Comparison of ENCODE assay signal across 24 cellular contexts in the genomic region with DNA sequence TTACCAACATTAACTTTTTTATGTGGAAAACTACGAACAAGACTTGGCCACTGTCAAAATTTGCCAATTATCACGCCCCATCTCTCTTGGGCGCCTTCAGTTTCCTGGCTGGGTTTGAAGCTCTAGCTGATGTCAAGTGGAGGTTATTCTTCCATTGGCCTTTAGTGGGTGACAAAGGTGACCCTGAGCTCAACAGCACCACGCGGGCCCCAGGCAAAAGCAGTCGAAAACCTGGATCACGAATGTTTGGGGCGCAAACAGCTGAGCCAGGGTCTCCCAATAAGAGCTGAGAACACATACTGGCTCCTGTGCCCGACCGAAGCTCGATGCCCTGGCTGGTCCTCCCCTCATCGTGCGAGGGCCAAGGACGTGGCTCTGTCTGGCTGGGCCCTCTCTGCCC. TPM values are rescaled to one million over a fixed set of nuclear protein-coding genes. Genes with fewer than 3 reads are reported as not detected.
DNase-seq lines count a peak whose midpoint lies in the region; ATAC-seq and TF ChIP-seq lines count a peak whose summit lies in the region.
"Had no signal": no experiment of that assay in that cellular context is flagged by ENCODE, and none has a peak within 500 bp of the region (broad histone marks: within the 10 kb centered on the region; RNA-seq: fewer than 3 reads in every experiment).

No MANE protein-coding gene starts in this region.

- H3K9me3 Mint-ChIP-seq in endodermal cell = no peaks in the 10 kb centered on the region
- H3K9me3 Mint-ChIP-seq: activated naive CD4-positive, alpha-beta T cell treated with anti-CD3 and anti-CD28 coated beads, Interleukin-2, amount 10 ng/mL, durations not matched to agents 7 days and 5 days; activated T-helper 1 cell treated with anti-CD3 and anti-CD28 coated beads, Interleukin-12 subunit alpha, Interleukin-12 subunit beta, Interleukin-2, Interleukin-4 antibody, amounts not matched to agents 30 ng/mL and 10 ng/mL and 1 ng/mL, durations not matched to agents 14 hours and 24 hours and 36 hours had no signal

- H3K27ac ChIP-seq in MM.1S (ENCODE audit: low read length) = no peak overlapping the region
- peak overlapping the region; percentile 94 for H3K27ac ChIP-seq in endodermal cell (ENCODE audit: low read depth, low read length)
- H3K27ac ChIP-seq in psoas muscle = no peak overlapping the region
- H3K27ac ChIP-seq: breast epithelium, GM23248, heart right ventricle, transverse colon had no signal

- H3K27ac Mint-ChIP-seq in endodermal cell = no peak overlapping the region
- H3K27ac Mint-ChIP-seq: activated CD8-positive, alpha-beta memory T cell treated with anti-CD3 and anti-CD28 coated beads, Interleukin-2, amount 10 ng/mL, durations not matched to agents 7 days and 5 days; activated naive CD4-positive, alpha-beta T cell treated with anti-CD3 and anti-CD28 coated beads, Interleukin-2, amount 10 ng/mL, durations not matched to agents 7 days and 5 days; activated T-helper 1 cell treated with anti-CD3 and anti-CD28 coated beads, Interleukin-12 subunit alpha, Interleukin-12 subunit beta, Interleukin-2, Interleukin-4 antibody, amounts not matched to agents 30 ng/mL and 10 ng/mL and 1 ng/mL, durations not matched to agents 14 hours and 24 hours and 36 hours had no signal

- H3K4me1 ChIP-seq in MM.1S (ENCODE audit: low read length) (peaks cover 16% of the 10 kb centered on the region), endodermal cell (ENCODE audit: control insufficient read depth, insufficient read depth, low read length) (no peaks in the 10 kb centered on the region), psoas muscle (no peaks in the 10 kb centered on the region)
- H3K4me1 ChIP-seq: breast epithelium had no signal

- no peak overlapping the region for H3K4me3 Mint-ChIP-seq in endodermal cell
- H3K4me3 Mint-ChIP-seq: activated CD8-positive, alpha-beta memory T cell treated with anti-CD3 and anti-CD28 coated beads, Interleukin-2, amount 10 ng/mL, durations not matched to agents 7 days and 5 days; activated naive CD4-positive, alpha-beta T cell treated with anti-CD3 and anti-CD28 coated beads, Interleukin-2, amount 10 ng/mL, durations not matched to agents 7 days and 5 days; activated T-helper 1 cell treated with anti-CD3 and anti-CD28 coated beads, Interleukin-12 subunit alpha, Interleukin-12 subunit beta, Interleukin-2, Interleukin-4 antibody, amounts not matched to agents 30 ng/mL and 10 ng/mL and 1 ng/mL, durations not matched to agents 14 hours and 24 hours and 36 hours had no signal

- no peak overlapping the region for H3K4me2 ChIP-seq in MM.1S (ENCODE audit: low read depth, low read length)
- H3K4me2 ChIP-seq: SK-N-SH had no signal

- H3K9me2 ChIP-seq in MM.1S (replicated peaks; ENCODE audit: insufficient read depth, low read length) = no peaks in the 10 kb centered on the region
- H3K9me2 ChIP-seq: SK-N-SH had no signal

- H3K4me3 ChIP-seq in GM12864 (ENCODE audit: low read depth, low read length) (no peak overlapping the region), MM.1S (ENCODE audit: low read length) (no peak overlapping the region), endodermal cell (ENCODE audit: low read length) (no peak overlapping the region), psoas muscle (no peak overlapping the region)
- H3K4me3 ChIP-seq: breast epithelium, GM23248, heart right ventricle, transverse colon had no signal

- H4K20me1 ChIP-seq in MM.1S (ENCODE audit: insufficient read depth, low read length) = no peaks in the 10 kb centered on the region

- DNase-seq in GM12864 (ENCODE audit: low read depth) = no peak
- no peak for DNase-seq in MM.1S
- DNase-seq in endodermal cell = no peak
- DNase-seq in psoas muscle = no peak
- DNase-seq in activated CD4-positive, alpha-beta T cell treated with anti-CD3 and anti-CD28 coated beads for 48 hours = no peak
- DNase-seq: activated CD4-positive, alpha-beta T cell treated with anti-CD3 and anti-CD28 coated beads, Interleukin-2, amount 50 U/mL, for 1 hour; activated CD8-positive, alpha-beta memory T cell treated with anti-CD3 and anti-CD28 coated beads, Interleukin-2, amount 10 ng/mL, durations not matched to agents 7 days and 5 days; activated naive CD4-positive, alpha-beta T cell treated with anti-CD3 and anti-CD28 coated beads, Interleukin-2, amount 10 ng/mL, durations not matched to agents 7 days and 5 days; amniotic stem cell; DMS153; effector CD4-positive, alpha-beta T cell; GM23248; heart right ventricle; left colon; NCI-H2029; NCI-H748 treated with DMSO at 0.1 percent for 48 hours; OCI-M1; SK-N-SH; transverse colon had no signal

- H3F3A ChIP-seq in MM.1S (ENCODE audit: insufficient read depth, low read length) = no peaks in the 10 kb centered on the region

- H3K9ac ChIP-seq in MM.1S (ENCODE audit: low read length) = no peak overlapping the region
- H3K9ac ChIP-seq in endodermal cell (ENCODE audit: extremely low read depth, low read length, poor library complexity, severe bottlenecking) = no peak overlapping the region
- H3K9ac ChIP-seq: GM23248, SK-N-SH had no signal

- no peaks in the 10 kb centered on the region for H3K4me1 Mint-ChIP-seq in endodermal cell

- no peak overlapping the region for H2AFZ ChIP-seq in MM.1S (ENCODE audit: low read length)
- H2AFZ ChIP-seq: GM23248 had no signal

- no peaks in the 10 kb centered on the region for H3K36me3 Mint-ChIP-seq in endodermal cell (ENCODE audit: low read depth)
- H3K36me3 Mint-ChIP-seq: activated CD8-positive, alpha-beta memory T cell treated with anti-CD3 and anti-CD28 coated beads, Interleukin-2, amount 10 ng/mL, durations not matched to agents 7 days and 5 days; activated naive CD4-positive, alpha-beta T cell treated with anti-CD3 and anti-CD28 coated beads, Interleukin-2, amount 10 ng/mL, durations not matched to agents 7 days and 5 days had no signal

- H3K27me3 Mint-ChIP-seq in endodermal cell (ENCODE audit: insufficient read depth) = peaks cover 21% of the 10 kb centered on the region

- H3K9me3 ChIP-seq in MM.1S (replicated peaks; ENCODE audit: insufficient read depth, low read length) = no peaks in the 10 kb centered on the region
- no peaks in the 10 kb centered on the region for H3K9me3 ChIP-seq in endodermal cell (ENCODE audit: control insufficient read depth, low read length)
- H3K9me3 ChIP-seq in psoas muscle = no peaks in the 10 kb centered on the region
- H3K9me3 ChIP-seq: breast epithelium, heart right ventricle, SK-N-SH, transverse colon had no signal

- H3K36me3 ChIP-seq in MM.1S (replicated peaks; ENCODE audit: insufficient read depth, low read length) (no peaks in the 10 kb centered on the region), endodermal cell (ENCODE audit: control insufficient read depth, insufficient read depth, low read length) (no peaks in the 10 kb centered on the region), psoas muscle (ENCODE audit: insufficient read depth in 1 of 2, low read depth in 1 of 2) (no peaks in the 10 kb centered on the region)
- H3K36me3 ChIP-seq: breast epithelium, heart right ventricle, transverse colon had no signal

- no peaks in the 10 kb centered on the region for H3K79me2 ChIP-seq in MM.1S (ENCODE audit: low read length)

- intact Hi-C loops in psoas muscle (cut with DNase I) = no loop called here

- peak; percentile 22 for TF ChIP-seq CTCF in GM12864 (IDR thresholded peaks at IDR 0.05; ENCODE audit: low read depth, low read length, missing control alignments)
- 0 out of 2 replicates have a peak, but pooled peaks have one; percentile 8 for TF ChIP-seq CTCF in MM.1S (IDR thresholded peaks at IDR 0.05; ENCODE audit: low read length)
- peak; percentile 26 for TF ChIP-seq CTCF in endodermal cell (conservative IDR thresholded peaks at IDR 0.05)
- TF ChIP-seq CTCF in psoas muscle (IDR thresholded peaks at IDR 0.05) = no peak

- no peak for ATAC-seq in psoas muscle
- ATAC-seq in HG03135 (IDR thresholded peaks at IDR 0.05; ENCODE audit: unreplicated experiment) = no peak
- ATAC-seq: activated CD8-positive, alpha-beta memory T cell treated with anti-CD3 and anti-CD28 coated beads, Interleukin-2, amount 10 ng/mL, durations not matched to agents 7 days and 5 days; left colon had no signal

- WGBS in endodermal cell (ENCODE audit: insufficient coverage in 1 of 2, insufficient read length in 1 of 2), 2 experiments = 87 to 88% methylated on average over 11 to 14 of the region's 14 CpGs
- WGBS in psoas muscle, 3 donors = 49 to 60% (median 49%) methylated on average over 14 of the region's 14 CpGs

- H3K27me3 ChIP-seq in MM.1S (replicated peaks; ENCODE audit: insufficient read depth, low read length) (peaks cover 93% of the 10 kb centered on the region), endodermal cell (ENCODE audit: control insufficient read depth, insufficient read depth, low read length, poor library complexity, severe bottlenecking) (peaks cover 35% of the 10 kb centered on the region), psoas muscle (ENCODE audit: insufficient read depth in 3 of 3, low read length in 2 of 3) (peaks cover 0 to 97% (median 26%) of the 10 kb centered on the region in 3 donors)

RNA-seq across cellular contexts. Expression of a gene that starts 26.8 kb away (rescaled TPM):
- total RNA-seq in endodermal cell (10 to 100 TPM in 1 of 2 donors, 1 to 10 TPM in 1; 8.9 to 10.2 TPM), psoas muscle (1 to 10 TPM in 1 of 4 donors, under 1 TPM in 3; 0.32 to 1.0 (median 0.92) TPM)
- 3.2 TPM for polyA plus RNA-seq in endodermal cell (2013, experiment 1 of 2)
- polyA plus RNA-seq in endodermal cell (2013, experiment 2 of 2) = 3.4 TPM
- polyA plus RNA-seq in psoas muscle = under 1 TPM; 0.59 to 0.88 (median 0.69) TPM
- polyA plus RNA-seq: SK-N-SH had no signal

RNA-seq across cellular contexts. Expression of a gene that starts 27.5 kb away (rescaled TPM):
- total RNA-seq in endodermal cell (not detected), psoas muscle (not detected)
- polyA plus RNA-seq in endodermal cell (2013, experiment 1 of 2) = 1.2 TPM
- 0.46 TPM for polyA plus RNA-seq in endodermal cell (2013, experiment 2 of 2)
- polyA plus RNA-seq in psoas muscle = not detected
- total RNA-seq: activated CD8-positive, alpha-beta memory T cell treated with anti-CD3 and anti-CD28 coated beads, Interleukin-2, amount 10 ng/mL, durations not matched to agents 7 days and 5 days; activated T-helper 1 cell treated with anti-CD3 and anti-CD28 coated beads, Interleukin-12 subunit alpha, Interleukin-12 subunit beta, Interleukin-2, Interleukin-4 antibody, amounts not matched to agents 30 ng/mL and 10 ng/mL and 1 ng/mL, durations not matched to agents 14 hours and 24 hours and 36 hours; breast epithelium; epithelial cell of proximal tubule; GM23248; heart right ventricle; left colon; pulmonary artery endothelial cell; transverse colon had no signal
- polyA plus RNA-seq: GM23248, SK-N-SH had no signal

RNA-seq across cellular contexts. Expression of a gene that starts 41.4 kb away (rescaled TPM):
- total RNA-seq in endodermal cell (10 to 100 TPM; 51.5 to 52.1 TPM), psoas muscle (10 to 100 TPM; 12.8 to 14.9 (median 14.3) TPM)
- 47.3 TPM for polyA plus RNA-seq in endodermal cell (2013, experiment 1 of 2)
- 41.8 TPM for polyA plus RNA-seq in endodermal cell (2013, experiment 2 of 2)
- 10 to 100 TPM in 2 of 3 donors, 1 to 10 TPM in 1; 7.3 to 15.9 (median 14.2) TPM for polyA plus RNA-seq in psoas muscle

RNA-seq across cellular contexts. Expression of a gene that starts 53.0 kb away (rescaled TPM):
- total RNA-seq in endodermal cell = 10 to 100 TPM; 53.5 to 68.3 TPM
- polyA plus RNA-seq in endodermal cell (2013, experiment 1 of 2) = 47.8 TPM
- 43.0 TPM for polyA plus RNA-seq in endodermal cell (2013, experiment 2 of 2)
- 10 to 100 TPM; 23.0 to 32.4 (median 27.9) TPM for total RNA-seq in psoas muscle
- 10 to 100 TPM in 2 of 3 donors, 1 to 10 TPM in 1; 10.0 to 23.9 (median 12.7) TPM for polyA plus RNA-seq in psoas muscle

Comparison
In these comparisons a context has a peak if more than half of its experiments do, and no peak if none do; other contexts are left out.
1. RNA of a gene that starts 26.8 kb away (total RNA-seq): 8.9 to 10.2 TPM in endodermal cell; 0.32 to 1.0 TPM in psoas muscle; every median in the first group is over 4 times any median in the second.